Comparison of ENCODE assay signal across 10 cellular contexts in the genomic region with DNA sequence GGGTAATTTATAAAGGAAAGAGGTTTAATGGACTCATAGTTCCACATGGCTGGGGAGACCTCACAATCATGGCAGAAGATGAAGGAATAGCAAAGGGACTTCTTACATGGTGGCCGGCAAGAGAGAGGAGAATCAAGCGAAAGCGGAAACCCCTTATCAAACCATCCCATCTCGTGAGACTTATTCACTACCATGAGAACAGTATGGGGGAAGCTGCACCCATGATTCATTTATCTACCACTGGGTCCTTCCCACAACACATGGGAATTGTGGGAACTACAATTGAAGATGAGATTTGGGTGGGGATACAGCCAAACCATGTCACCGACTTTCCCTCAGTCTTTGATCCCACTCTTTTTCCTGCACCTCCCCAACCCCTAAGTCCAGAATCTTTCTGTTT.
"Had no signal": no experiment of that assay in that cellular context is flagged by ENCODE, and none has a peak within 500 bp of the region (broad histone marks: within the 10 kb centered on the region; RNA-seq: fewer than 3 reads in every experiment).

No MANE protein-coding gene starts in this region.

- H3K27ac Mint-ChIP-seq: HFFc6, IgD-negative memory B cell had no signal

- H3K4me3 Mint-ChIP-seq: HFFc6, IgD-negative memory B cell had no signal

- ATAC-seq: HCT116, HepG2 had no signal

- FAIRE-seq: HepG2 had no signal

- H3K9me3 Mint-ChIP-seq: HFFc6 had no signal

- H3K9me3 ChIP-seq: HAP-1 had no signal

- H3K9ac ChIP-seq: GM23248 had no signal

- H3K4me1 ChIP-seq: HAP-1 had no signal

- H2AFZ ChIP-seq: GM23248 had no signal

- DNase-seq: GM23248, GOT3, H7, HFFc6, KG1 had no signal

- H3K36me3 ChIP-seq: HAP-1 had no signal

- H3K27ac ChIP-seq: GM23248, HL-60 had no signal

- H3K4me3 ChIP-seq: GM23248, HAP-1 had no signal
